30 cellular contexts compared by ENCODE assay signal in genomic region chr3:58540176-58540863, GRCh38. TPM values are rescaled to one million over a fixed set of nuclear protein-coding genes. Genes with fewer than 3 reads are reported as not detected.
"Had no signal": no experiment of that assay in that cellular context is flagged by ENCODE, and none has a peak within 500 bp of the region (broad histone marks: within the 10 kb centered on the region; RNA-seq: fewer than 3 reads in every experiment).

No MANE protein-coding gene starts in this region.

- H2AFZ ChIP-seq: neural progenitor cell had no signal

- FAIRE-seq: bronchial epithelial cell, endometrium had no signal

- DNase-seq: activated B cell treated with CpG ODN at 0.5 μM for 24 hours; activated CD4-positive, alpha-beta T cell treated with anti-CD3 and anti-CD28 coated beads, Interleukin-2, amount 50 U/mL, for 1 hour; activated gamma-delta T cell treated with Interleukin-2 at 50 U/mL for 16 hours; activated naive CD4-positive, alpha-beta T cell treated with anti-CD3 and anti-CD28 coated beads, Interleukin-2, amount 50 U/mL, for 16 hours; activated naive CD8-positive, alpha-beta T cell treated with anti-CD3 and anti-CD28 coated beads, Interleukin-2, amount 50 U/mL, for 24 hours; dermis blood vessel endothelial cell; effector CD8-positive, alpha-beta T cell; esophagus squamous epithelium; foreskin melanocyte; heart right ventricle; kidney glomerular epithelial cell; lower lobe of right lung; natural killer cell; occipital lobe; right cardiac atrium; spleen; stimulated activated naive CD4-positive, alpha-beta T cell; T-cell; tibial artery had no signal

- H3K27ac Mint-ChIP-seq: activated B cell treated with CpG ODN at 0.5 μM for 24 hours; activated naive CD8-positive, alpha-beta T cell treated with anti-CD3 and anti-CD28 coated beads, Interleukin-2, amount 50 U/mL, for 24 hours; activated T-helper 1 cell treated with anti-CD3 and anti-CD28 coated beads, Interleukin-12 subunit alpha, Interleukin-12 subunit beta, Interleukin-2, Interleukin-4 antibody, amounts not matched to agents 30 ng/mL and 10 ng/mL and 1 ng/mL, durations not matched to agents 14 hours and 24 hours and 36 hours; natural killer cell; neural progenitor cell; T-cell had no signal

- H3K27me3 Mint-ChIP-seq: T-cell had no signal

- H3K9me3 ChIP-seq: esophagus squamous epithelium, heart right ventricle, lower lobe of right lung, spleen, suprapubic skin, tibial artery had no signal

- H3K36me3 Mint-ChIP-seq: natural killer cell, neural progenitor cell, T-cell had no signal

- H3K9me3 Mint-ChIP-seq: activated B cell treated with CpG ODN at 0.5 μM for 24 hours; activated naive CD8-positive, alpha-beta T cell treated with anti-CD3 and anti-CD28 coated beads, Interleukin-2, amount 50 U/mL, for 24 hours; activated T-helper 1 cell treated with anti-CD3 and anti-CD28 coated beads, Interleukin-12 subunit alpha, Interleukin-12 subunit beta, Interleukin-2, Interleukin-4 antibody, amounts not matched to agents 30 ng/mL and 10 ng/mL and 1 ng/mL, durations not matched to agents 14 hours and 24 hours and 36 hours; central memory CD8-positive, alpha-beta T cell; natural killer cell; T-cell had no signal

- H3K4me1 Mint-ChIP-seq: activated B cell treated with CpG ODN at 0.5 μM for 24 hours; central memory CD8-positive, alpha-beta T cell; natural killer cell; T-cell had no signal

- H3K4me3 ChIP-seq: esophagus squamous epithelium, heart right ventricle, lower lobe of right lung, neural progenitor cell, spleen, suprapubic skin, tibial artery had no signal

- H3K36me3 ChIP-seq: esophagus squamous epithelium, lower lobe of right lung, neural progenitor cell, spleen, suprapubic skin, tibial artery had no signal

- H3K27ac ChIP-seq: epithelial cell of prostate, esophagus squamous epithelium, heart right ventricle, lower lobe of right lung, neural progenitor cell, spleen, suprapubic skin, tibial artery had no signal

- H3K4me2 ChIP-seq: neural progenitor cell had no signal

- H3K4me3 Mint-ChIP-seq: activated B cell treated with CpG ODN at 0.5 μM for 24 hours; activated naive CD8-positive, alpha-beta T cell treated with anti-CD3 and anti-CD28 coated beads, Interleukin-2, amount 50 U/mL, for 24 hours; activated T-helper 1 cell treated with anti-CD3 and anti-CD28 coated beads, Interleukin-12 subunit alpha, Interleukin-12 subunit beta, Interleukin-2, Interleukin-4 antibody, amounts not matched to agents 30 ng/mL and 10 ng/mL and 1 ng/mL, durations not matched to agents 14 hours and 24 hours and 36 hours; central memory CD8-positive, alpha-beta T cell; natural killer cell; neural progenitor cell; T-cell had no signal

- H3K9ac ChIP-seq: neural progenitor cell had no signal

- H3K27me3 ChIP-seq: esophagus squamous epithelium, heart right ventricle, neural progenitor cell, spleen, suprapubic skin, tibial artery had no signal

- ATAC-seq: activated naive CD8-positive, alpha-beta T cell treated with anti-CD3 and anti-CD28 coated beads, Interleukin-2, amount 50 U/mL, for 24 hours; heart right ventricle; left lobe of liver; lower lobe of right lung; natural killer cell; right cardiac atrium; T-cell had no signal

RNA-seq across cellular contexts. Expression of gene ACOX2, which starts 3.3 kb away (rescaled TPM):
- total RNA-seq: activated B cell treated with CpG ODN at 0.5 μM for 24 hours; activated CD8-positive, alpha-beta memory T cell treated with anti-CD3 and anti-CD28 coated beads for 36 hours; activated T-helper 1 cell treated with anti-CD3 and anti-CD28 coated beads, Interleukin-12 subunit alpha, Interleukin-12 subunit beta, Interleukin-2, Interleukin-4 antibody, amounts not matched to agents 30 ng/mL and 10 ng/mL and 1 ng/mL, durations not matched to agents 14 hours and 24 hours and 36 hours; natural killer cell; T-helper 2 cell treated with Interferon-gamma antibody and Interleukin-4, amounts not matched to agents 100 ng/mL and 5 ng/mL, for 36 hours had no signal

RNA-seq across cellular contexts. Expression of gene FAM107A, which starts 36.9 kb away (rescaled TPM):
- total RNA-seq: activated B cell treated with CpG ODN at 0.5 μM for 24 hours; activated CD8-positive, alpha-beta memory T cell treated with anti-CD3 and anti-CD28 coated beads for 36 hours; activated T-helper 1 cell treated with anti-CD3 and anti-CD28 coated beads, Interleukin-12 subunit alpha, Interleukin-12 subunit beta, Interleukin-2, Interleukin-4 antibody, amounts not matched to agents 30 ng/mL and 10 ng/mL and 1 ng/mL, durations not matched to agents 14 hours and 24 hours and 36 hours; bronchial epithelial cell; mononuclear cell; natural killer cell; T-helper 2 cell treated with Interferon-gamma antibody and Interleukin-4, amounts not matched to agents 100 ng/mL and 5 ng/mL, for 36 hours had no signal
